Comparison of ENCODE assay signal across 17 cellular contexts in genomic region chr7:51029586-51030230, GRCh38.
A peak's percentile ranks its signal among the peaks of the same experiment; 100 is the strongest.
DNase-seq lines count a peak whose midpoint lies in the region; ATAC-seq and TF ChIP-seq lines count a peak whose summit lies in the region.
"Had no signal": no experiment of that assay in that cellular context is flagged by ENCODE, and none has a peak within 500 bp of the region (broad histone marks: within the 10 kb centered on the region; RNA-seq: fewer than 3 reads in every experiment).

No MANE protein-coding gene starts in this region.

- H3K27ac ChIP-seq in RWPE2 (ENCODE audit: poor library complexity, severe bottlenecking) (peak overlapping the region; percentile 20), ovary (no peak overlapping the region)
- H3K27ac ChIP-seq: 22Rv1, KMS-11, lower lobe of right lung, tibial artery had no signal

- no peak overlapping the region for H3K4me3 ChIP-seq in RWPE2 (ENCODE audit: severe bottlenecking)
- no peak overlapping the region for H3K4me3 ChIP-seq in fibroblast of mammary gland (ENCODE audit: control insufficient read depth, low read depth, low read length)
- no peak overlapping the region for H3K4me3 ChIP-seq in skeletal muscle cell (ENCODE audit: low read depth, low read length)
- no peak overlapping the region for H3K4me3 ChIP-seq in ovary
- H3K4me3 ChIP-seq: lower lobe of right lung, tibial artery had no signal

- TF ChIP-seq POLR2A in ovary (IDR thresholded peaks at IDR 0.05): no peak

- DNase-seq in DMS 273 (lab: John Stamatoyannopoulos, UW; ENCODE audit: unreplicated experiment) (peak; percentile 23), DMS 273 treated with DMSO at 0.1 percent for 48 hours (lab: John Stamatoyannopoulos, UW) (no peak), RWPE2 (ENCODE audit: low spot score) (no peak), fibroblast of mammary gland (ENCODE audit: low read depth) (peak; percentile 95), skeletal muscle cell (ENCODE audit: low read depth) (peak; percentile 90), ovary (no peak)
- no peak for DNase-seq in stimulated activated CD4-positive, alpha-beta T cell treated with anti-CD3 and anti-CD28 coated beads, Interleukin-4, amount 100 ng/mL, for 1 hour
- DNase-seq: activated CD8-positive, alpha-beta memory T cell treated with anti-CD3 and anti-CD28 coated beads, Interleukin-2, amount 50 U/mL, for 4 hours; activated naive CD8-positive, alpha-beta T cell treated with anti-CD3 and anti-CD28 coated beads, Interleukin-2, amount 10 ng/mL, durations not matched to agents 7 days and 5 days; effector CD4-positive, alpha-beta T cell; lower lobe of right lung; NCI-H187 treated with DMSO at 0.1 percent for 48 hours; NCI-H748 treated with DMSO at 0.1 percent for 48 hours; tibial artery had no signal

- no peaks in the 10 kb centered on the region for H3K9me3 ChIP-seq in RWPE2 (ENCODE audit: severe bottlenecking)
- no peaks in the 10 kb centered on the region for H3K9me3 ChIP-seq in ovary
- H3K9me3 ChIP-seq: lower lobe of right lung, tibial artery had no signal

- peak; percentile 72 for ATAC-seq in RWPE2 (ENCODE audit: low read depth)
- ATAC-seq in HG03439 (IDR thresholded peaks at IDR 0.05; ENCODE audit: unreplicated experiment): no peak
- ATAC-seq: lower lobe of right lung had no signal

- intact Hi-C loops in ovary (cut with DNase I): no loop called here

- WGBS in ovary, 3 donors: 36 to 48% (median 45%) methylated on average over 4 of the region's 4 CpGs

- TF ChIP-seq EP300 in ovary (IDR thresholded peaks at IDR 0.05): no peak

- H3K36me3 ChIP-seq in RWPE2 (ENCODE audit: low read depth): no peaks in the 10 kb centered on the region
- H3K36me3 ChIP-seq in ovary: no peaks in the 10 kb centered on the region

- TF ChIP-seq CTCF in RWPE2 (IDR thresholded peaks at IDR 0.05; ENCODE audit: poor library complexity, severe bottlenecking) (no peak), fibroblast of mammary gland (conservative IDR thresholded peaks at IDR 0.05; ENCODE audit: control insufficient read depth, insufficient read depth, low read depth, low read length) (no peak), ovary (IDR thresholded peaks at IDR 0.05) (no peak)

- peaks cover 16% of the 10 kb centered on the region for H3K4me1 ChIP-seq in RWPE2 (ENCODE audit: insufficient read depth, poor library complexity, severe bottlenecking)
- H3K4me1 ChIP-seq in ovary (ENCODE audit: insufficient read depth): no peaks in the 10 kb centered on the region

- H3K27me3 ChIP-seq in RWPE2 (ENCODE audit: insufficient read depth, poor library complexity, severe bottlenecking) (no peaks in the 10 kb centered on the region), ovary (no peaks in the 10 kb centered on the region)
- H3K27me3 ChIP-seq: tibial artery had no signal

Comparison
In these comparisons a context has a peak if more than half of its experiments do, and no peak if none do; other contexts are left out.
1. DNase-seq: peak in DMS 273 (single experiment), fibroblast of mammary gland (single experiment) and skeletal muscle cell (single experiment); none in DMS 273 treated with DMSO at 0.1 percent for 48 hours (single experiment), RWPE2 (single experiment), stimulated activated CD4-positive, alpha-beta T cell treated with anti-CD3 and anti-CD28 coated beads, Interleukin-4, amount 100 ng/mL, for 1 hour (single experiment) and ovary (0 of 5).